7 cellular contexts compared by ENCODE assay signal in genomic region chr1:228109073-228109961, GRCh38.
A peak's percentile ranks its signal among the peaks of the same experiment; 100 is the strongest.
DNase-seq lines count a peak whose midpoint lies in the region; ATAC-seq and TF ChIP-seq lines count a peak whose summit lies in the region.

TSS of gene MRPL55 (minus strand) at chr1:228109299. CDS start at chr1:228108260, 1,039 bp downstream.

- peak; percentile 96 to 97 for DNase-seq in NCI-H2081 (lab: John Stamatoyannopoulos, UW)
- DNase-seq in T1000 (lab: John Stamatoyannopoulos, UW), result peak; percentile 95
- DNase-seq in astrocyte of the hippocampus (ENCODE audit: low read depth, low spot score), result peak; percentile 99
- peak; percentile 97 to 98 for DNase-seq in hippocampal formation (lab: John Stamatoyannopoulos, UW)
- peak; percentile 82 for DNase-seq in retinal pigment epithelial cell (ENCODE audit: low read depth)

- H3K4me3 ChIP-seq in retinal pigment epithelial cell (ENCODE audit: low read length), result peak within 1 kb of the TSS; percentile 96

- no peak for TF ChIP-seq CTCF in retinal pigment epithelial cell (conservative IDR thresholded peaks at IDR 0.05; ENCODE audit: low read depth, low read length)

- ATAC-seq in GM18511 (IDR thresholded peaks at IDR 0.05; ENCODE audit: unreplicated experiment) (peak; percentile 93), HG03039 (IDR thresholded peaks at IDR 0.05; ENCODE audit: unreplicated experiment) (peak; percentile 83)

Comparison
In these comparisons a context has a peak if more than half of its experiments do, and no peak if none do; other contexts are left out.
1. Peak in every context shown above with its lines: DNase-seq, ATAC-seq and H3K4me3 ChIP-seq.